24 cellular contexts compared by ENCODE assay signal in the genomic region with DNA sequence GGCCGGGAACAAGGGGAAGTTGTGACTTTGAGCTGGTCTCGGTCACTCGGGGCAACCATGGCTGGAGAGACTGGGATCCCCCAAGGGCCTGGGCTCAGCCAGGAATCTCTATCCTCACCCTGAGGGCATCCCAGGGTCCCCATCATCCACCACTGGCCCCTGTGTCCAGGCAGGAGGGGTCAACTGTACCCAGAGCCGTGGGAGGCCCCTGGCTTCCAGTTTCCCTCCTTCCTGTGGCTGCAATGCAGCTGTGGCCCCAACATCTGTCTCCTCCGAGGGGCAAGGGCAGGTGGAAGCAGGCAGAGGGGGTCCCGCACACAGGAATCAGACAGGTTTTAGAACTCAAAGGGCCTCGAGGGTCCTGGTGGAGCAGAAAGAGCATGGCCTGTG.
DNase-seq lines count a peak whose midpoint lies in the region; ATAC-seq, FAIRE-seq and TF ChIP-seq lines count a peak whose summit lies in the region.
"Had no signal": no experiment of that assay in that cellular context is flagged by ENCODE, and none has a peak within 500 bp of the region (broad histone marks: within the 10 kb centered on the region; RNA-seq: fewer than 3 reads in every experiment).

No MANE protein-coding gene starts in this region.

- no peaks in the 10 kb centered on the region for H3K27me3 Mint-ChIP-seq in activated naive CD4-positive, alpha-beta T cell treated with anti-CD3 and anti-CD28 coated beads for 36 hours (ENCODE audit: low read depth)
- no peaks in the 10 kb centered on the region for H3K27me3 Mint-ChIP-seq in osteocyte (ENCODE audit: unreplicated experiment)

- WGBS in H1 (ENCODE audit: extremely low coverage in 1 of 2, insufficient coverage in 1 of 2, insufficient read length in 1 of 2, insufficient replicate concordance in 2 of 2, low coverage in 1 of 2, low lambda C conversion rate in 2 of 2, missing lambda C conversion rate in 1 of 2), 2 experiments, result 82% methylated on average over 7 of the region's 7 CpGs; no CpG with 5 or more reads in 1 of the 2 experiments
- 75% methylated on average over 3 of the region's 7 CpGs; no CpG with 5 or more reads in 1 of the 2 donors for WGBS in gastroesophageal sphincter (ENCODE audit: low coverage in 1 of 2), 2 donors

- H3K4me1 ChIP-seq in H1 (replicated peaks in 1 of 4; ENCODE audit: control insufficient read depth in 3 of 4, insufficient read depth in 4 of 4, low read length in 3 of 4) (no peaks in the 10 kb centered on the region; a peak in 1 of 7 replicates), gastroesophageal sphincter (no peaks in the 10 kb centered on the region)

- POLR2A ChIA-PET in H1 (lab: Charles Lee; ENCODE audit: partially characterized antibody), result no interaction called here

- H3K36me3 ChIP-seq in H1 (ENCODE audit: control insufficient read depth in 2 of 4, insufficient read depth in 4 of 4, low read length in 3 of 4) (no peaks in the 10 kb centered on the region), gastroesophageal sphincter (no peaks in the 10 kb centered on the region)
- H3K36me3 ChIP-seq: BLaER1 treated with 17β-estradiol and CSF1 and Interleukin-3, amounts not matched to agents 10 nM and 100 nM had no signal

- H2BK120ac ChIP-seq in H1 (replicated peaks; ENCODE audit: low read depth, low read length), result no peak overlapping the region

- no peak overlapping the region for H3K27ac ChIP-seq in H1 (ENCODE audit: low read depth, low read length)
- no peak overlapping the region for H3K27ac ChIP-seq in gastroesophageal sphincter
- H3K27ac ChIP-seq: 22Rv1; BLaER1 treated with 17β-estradiol and CSF1 and Interleukin-3, amounts not matched to agents 10 nM and 100 nM; GM23248 had no signal

- H3K36me3 Mint-ChIP-seq in activated naive CD4-positive, alpha-beta T cell treated with anti-CD3 and anti-CD28 coated beads, Interleukin-2, amount 50 U/mL, for 72 hours, result no peaks in the 10 kb centered on the region
- no peaks in the 10 kb centered on the region for H3K36me3 Mint-ChIP-seq in activated naive CD4-positive, alpha-beta T cell treated with anti-CD3 and anti-CD28 coated beads for 36 hours (ENCODE audit: low read depth)
- H3K36me3 Mint-ChIP-seq in osteocyte (ENCODE audit: unreplicated experiment), result no peaks in the 10 kb centered on the region
- H3K36me3 Mint-ChIP-seq: CD14-positive monocyte; CD8-positive, alpha-beta memory T cell had no signal

- no peak for TF ChIP-seq RAD21 in H1 (IDR thresholded peaks at IDR 0.05 in 1 of 2, conservative IDR thresholded peaks at IDR 0.05 in 1 of 2; ENCODE audit: low read depth in 2 of 2, low read length in 2 of 2)

- no peak overlapping the region for H3K23ac ChIP-seq in H1 (ENCODE audit: insufficient read length)

- H3K9ac ChIP-seq in H1 (replicated peaks in 1 of 4; ENCODE audit: extremely low read depth in 1 of 4, low read depth in 3 of 4, low read length in 3 of 4), result no peak overlapping the region
- H3K9ac ChIP-seq: BLaER1 treated with 17β-estradiol and CSF1 and Interleukin-3, amounts not matched to agents 10 nM and 100 nM; GM23248 had no signal

- no peak for DNase-seq in activated naive CD4-positive, alpha-beta T cell treated with anti-CD3 and anti-CD28 coated beads, Interleukin-2, amount 50 U/mL, for 72 hours (ENCODE audit: low spot score in 2 of 2)
- no peak for DNase-seq in activated naive CD4-positive, alpha-beta T cell treated with anti-CD3 and anti-CD28 coated beads for 36 hours
- DNase-seq in M059J (ENCODE audit: low read depth) (peak; percentile 10), H1 (ENCODE audit: low read depth in 1 of 2, low spot score in 2 of 2) (no peak), osteocyte (ENCODE audit: extremely low spot score, unreplicated experiment) (no peak)
- DNase-seq: CD4-positive, alpha-beta T cell; CD8-positive, alpha-beta memory T cell; DMS 273 treated with DMSO at 0.1 percent for 48 hours; DMS79; EL; GDM1; GM23248; H9 had no signal

- no peak overlapping the region for H2AFZ ChIP-seq in H1 (ENCODE audit: low read length)
- H2AFZ ChIP-seq: GM23248 had no signal

- intact Hi-C loops in activated naive CD4-positive, alpha-beta T cell treated with anti-CD3 and anti-CD28 coated beads for 36 hours (cut with micrococcal nuclease), result no loop called here

- TF ChIP-seq POLR2A in H1 (IDR thresholded peaks at IDR 0.05; ENCODE audit: control extremely low read depth in 1 of 2, low read depth in 2 of 2, low read length in 2 of 2) (no peak), gastroesophageal sphincter (IDR thresholded peaks at IDR 0.05) (no peak)

- H3K9me3 ChIP-seq in H1 (ENCODE audit: insufficient read depth in 2 of 2, low read depth in 1 of 2, low read length in 1 of 2) (peaks cover 3 to 6% of the 10 kb centered on the region in 2 experiments; a peak in 2 of 4 replicates), gastroesophageal sphincter (peaks cover 0 to 7% (median 0%) of the 10 kb centered on the region in 3 donors)

- no peak overlapping the region for H3K4me3 ChIP-seq in H1 (ENCODE audit: extremely low read depth in 1 of 4, insufficient read depth in 2 of 4, low read depth in 3 of 4, low read length in 4 of 4)
- H3K4me3 ChIP-seq in gastroesophageal sphincter, result no peak overlapping the region
- H3K4me3 ChIP-seq: BLaER1 treated with 17β-estradiol and CSF1 and Interleukin-3, amounts not matched to agents 10 nM and 100 nM; GM12878; GM23248 had no signal

- H3K4me2 ChIP-seq in H1 (ENCODE audit: insufficient read depth in 1 of 2, low read depth in 2 of 2, low read length in 2 of 2), result no peak overlapping the region
- H3K4me2 ChIP-seq: BLaER1 treated with 17β-estradiol and CSF1 and Interleukin-3, amounts not matched to agents 10 nM and 100 nM had no signal

- H2BK15ac ChIP-seq in H1 (ENCODE audit: low read length), result no peak overlapping the region

- H3K9me3 Mint-ChIP-seq in activated naive CD4-positive, alpha-beta T cell treated with anti-CD3 and anti-CD28 coated beads, Interleukin-2, amount 50 U/mL, for 72 hours, result no peaks in the 10 kb centered on the region
- peaks cover 4% of the 10 kb centered on the region for H3K9me3 Mint-ChIP-seq in activated naive CD4-positive, alpha-beta T cell treated with anti-CD3 and anti-CD28 coated beads for 36 hours
- H3K9me3 Mint-ChIP-seq in osteocyte (ENCODE audit: unreplicated experiment), result no peaks in the 10 kb centered on the region
- H3K9me3 Mint-ChIP-seq: CD4-positive, alpha-beta T cell had no signal

- H3K14ac ChIP-seq in H1 (ENCODE audit: insufficient read length), result no peak overlapping the region

- no peak overlapping the region for H3K18ac ChIP-seq in H1 (ENCODE audit: extremely low read depth, low read length)

- no peak overlapping the region for H2BK5ac ChIP-seq in H1 (ENCODE audit: low read depth, low read length)

- H3K4ac ChIP-seq in H1 (replicated peaks; ENCODE audit: insufficient read length, low read depth, low read length), result no peak overlapping the region

- no peak overlapping the region for H3K56ac ChIP-seq in H1 (replicated peaks; ENCODE audit: insufficient read length, low read depth, low read length)

- H4K8ac ChIP-seq in H1 (ENCODE audit: extremely low read depth, insufficient read depth, low read length), result peak overlapping the region; percentile 59; the same call in 1 of the 2 replicates

- H3K4me1 Mint-ChIP-seq in activated naive CD4-positive, alpha-beta T cell treated with anti-CD3 and anti-CD28 coated beads for 36 hours (ENCODE audit: low read depth), result no peaks in the 10 kb centered on the region
- peaks cover 8% of the 10 kb centered on the region for H3K4me1 Mint-ChIP-seq in osteocyte (ENCODE audit: unreplicated experiment)
- H3K4me1 Mint-ChIP-seq: B cell; CD8-positive, alpha-beta memory T cell had no signal

- H4K5ac ChIP-seq in H1 (ENCODE audit: insufficient read length, low read depth, low read length), result no peak overlapping the region

- H2BK20ac ChIP-seq in H1 (ENCODE audit: low read length), result no peak overlapping the region

- no peak for ATAC-seq in activated naive CD4-positive, alpha-beta T cell treated with anti-CD3 and anti-CD28 coated beads, Interleukin-2, amount 50 U/mL, for 72 hours
- ATAC-seq in HG03135 (IDR thresholded peaks at IDR 0.05; ENCODE audit: unreplicated experiment) (no peak), gastroesophageal sphincter (no peak)
- ATAC-seq: GM12878, HCT116 had no signal

- no peak overlapping the region for H2BK12ac ChIP-seq in H1 (ENCODE audit: low read depth, low read length)

- H3K79me2 ChIP-seq in H1 (ENCODE audit: control insufficient read depth in 1 of 2, insufficient read depth in 2 of 2, low read length in 2 of 2), result no peaks in the 10 kb centered on the region

- H3K27ac Mint-ChIP-seq in activated naive CD4-positive, alpha-beta T cell treated with anti-CD3 and anti-CD28 coated beads, Interleukin-2, amount 50 U/mL, for 72 hours, result peak overlapping the region; percentile 44 to 55
- no peak overlapping the region for H3K27ac Mint-ChIP-seq in activated naive CD4-positive, alpha-beta T cell treated with anti-CD3 and anti-CD28 coated beads for 36 hours
- H3K27ac Mint-ChIP-seq in osteocyte (ENCODE audit: unreplicated experiment), result no peak overlapping the region
- H3K27ac Mint-ChIP-seq: B cell; CD14-positive monocyte; CD4-positive, alpha-beta T cell; CD8-positive, alpha-beta memory T cell had no signal

- H3K23me2 ChIP-seq in H1 (ENCODE audit: low read depth, low read length), result no peaks in the 10 kb centered on the region

- H3K27me3 ChIP-seq in H1 (replicated peaks in 1 of 4; ENCODE audit: control insufficient read depth in 3 of 4, extremely low read depth in 1 of 4, insufficient read depth in 3 of 4, low read length in 3 of 4) (no peaks in the 10 kb centered on the region), gastroesophageal sphincter (no peaks in the 10 kb centered on the region)
- H3K27me3 ChIP-seq: BLaER1 treated with 17β-estradiol and CSF1 and Interleukin-3, amounts not matched to agents 10 nM and 100 nM had no signal

- no peak overlapping the region for H3K4me3 Mint-ChIP-seq in activated naive CD4-positive, alpha-beta T cell treated with anti-CD3 and anti-CD28 coated beads for 36 hours
- no peak overlapping the region for H3K4me3 Mint-ChIP-seq in osteocyte (ENCODE audit: unreplicated experiment)
- H3K4me3 Mint-ChIP-seq: B cell; CD4-positive, alpha-beta T cell; CD8-positive, alpha-beta memory T cell; H9 had no signal

- no peak overlapping the region for H4K91ac ChIP-seq in H1 (replicated peaks; ENCODE audit: insufficient read length, low read length)

- CTCF ChIA-PET in activated naive CD4-positive, alpha-beta T cell treated with anti-CD3 and anti-CD28 coated beads for 36 hours (lab: Charles Lee), result no interaction called here
- CTCF ChIA-PET in H1 (lab: Charles Lee; ENCODE audit: partially characterized antibody), result interaction anchor here (0.6 to 3.3 kb wide), 5 partner anchors 9 to 804 kb away, joined by 3 to 8 read pairs (median 6); no protein-coding TSS in a partner anchor

- no peak for TF ChIP-seq EP300 in H1 (IDR thresholded peaks at IDR 0.05; ENCODE audit: borderline replicate concordance in 1 of 2, low read depth in 2 of 2, low read length in 2 of 2)
- TF ChIP-seq EP300 in gastroesophageal sphincter (IDR thresholded peaks at IDR 0.05), result no peak

- no peaks in the 10 kb centered on the region for H4K20me1 ChIP-seq in H1 (replicated peaks in 1 of 2; ENCODE audit: control insufficient read depth in 1 of 2, insufficient read depth in 2 of 2, low read length in 2 of 2)
- H4K20me1 ChIP-seq: BLaER1 treated with 17β-estradiol and CSF1 and Interleukin-3, amounts not matched to agents 10 nM and 100 nM had no signal

- no peaks in the 10 kb centered on the region for H3K79me1 ChIP-seq in H1 (ENCODE audit: low read depth, low read length)

- FAIRE-seq in H1 (lab: Jason Lieb, UNC), result no peak
- FAIRE-seq: A204.1, D721Med, GM12878, GM19239 had no signal

- TF ChIP-seq CTCF in H1 (IDR thresholded peaks at IDR 0.05; ENCODE audit: control extremely low read depth in 1 of 3, insufficient read depth in 1 of 3, low read depth in 1 of 3, low read length in 3 of 3) (no peak), gastroesophageal sphincter (IDR thresholded peaks at IDR 0.05) (no peak), osteocyte (IDR thresholded peaks at IDR 0.05) (no peak)

- H2AK5ac ChIP-seq in H1 (ENCODE audit: low read depth, low read length), result no peak overlapping the region

Comparison
In these comparisons a context has a peak if more than half of its experiments do, and no peak if none do; other contexts are left out.
1. H3K27ac Mint-ChIP-seq: peak in activated naive CD4-positive, alpha-beta T cell treated with anti-CD3 and anti-CD28 coated beads, Interleukin-2, amount 50 U/mL, for 72 hours (2 of 2); none in activated naive CD4-positive, alpha-beta T cell treated with anti-CD3 and anti-CD28 coated beads for 36 hours (single experiment) and osteocyte (single experiment).